29 cellular contexts compared by ENCODE assay signal in the genomic region with DNA sequence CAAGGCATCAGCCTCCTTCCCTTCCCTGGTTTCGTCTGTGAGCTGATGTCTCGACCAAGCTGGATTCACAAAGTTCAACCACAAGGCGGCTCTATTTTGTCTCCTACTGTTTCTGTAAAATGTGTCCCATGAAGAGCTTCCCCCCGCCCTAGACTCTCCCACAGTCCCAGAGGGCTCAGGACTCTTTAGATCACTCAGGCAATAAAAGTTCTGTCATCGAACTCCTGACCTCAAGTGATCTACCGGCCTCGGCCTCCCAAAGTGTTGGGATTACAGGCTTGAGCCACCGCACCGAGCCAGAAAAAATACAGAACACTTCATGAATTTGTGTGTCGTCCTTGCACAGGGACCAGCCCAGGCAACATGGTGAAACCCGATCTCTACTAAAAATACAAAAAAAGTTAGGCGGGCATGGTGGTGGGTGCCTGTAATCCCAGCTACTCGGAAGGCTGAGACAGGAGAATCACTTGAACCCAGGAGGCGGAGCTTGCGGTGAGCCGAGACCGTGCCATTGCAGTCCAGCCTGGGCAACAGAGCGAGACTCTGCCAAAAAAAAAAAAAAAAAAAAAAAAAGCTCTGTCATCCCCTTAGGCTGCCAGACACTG.
DNase-seq lines count a peak whose midpoint lies in the region; ATAC-seq and TF ChIP-seq lines count a peak whose summit lies in the region.
"Had no signal": no experiment of that assay in that cellular context is flagged by ENCODE, and none has a peak within 500 bp of the region (broad histone marks: within the 10 kb centered on the region; RNA-seq: fewer than 3 reads in every experiment).

No MANE protein-coding gene starts in this region.

- no peaks in the 10 kb centered on the region for H3K36me3 Mint-ChIP-seq in osteocyte (ENCODE audit: unreplicated experiment)
- H3K36me3 Mint-ChIP-seq: activated naive CD4-positive, alpha-beta T cell treated with anti-CD3 and anti-CD28 coated beads, Interleukin-2, amount 50 U/mL, for 72 hours had no signal

- H3K27me3 ChIP-seq in H7 (ENCODE audit: control insufficient read depth, insufficient read depth, low read length) (no peaks in the 10 kb centered on the region), NT2/D1 (ENCODE audit: insufficient read depth, insufficient read length) (no peaks in the 10 kb centered on the region), trophoblast cell (ENCODE audit: insufficient read depth, low read length) (no peaks in the 10 kb centered on the region)
- H3K27me3 ChIP-seq: brain microvascular endothelial cell, Peyer's patch, SJSA1, thyroid gland had no signal

- no peak overlapping the region for H2BK12ac ChIP-seq in trophoblast cell (ENCODE audit: low read length)

- H3K4me1 Mint-ChIP-seq in osteocyte (ENCODE audit: unreplicated experiment), result peaks cover 5% of the 10 kb centered on the region

- H2BK120ac ChIP-seq in trophoblast cell (ENCODE audit: insufficient read depth, low read length, poor library complexity), result no peak overlapping the region

- no peak overlapping the region for H3K14ac ChIP-seq in trophoblast cell (ENCODE audit: low read length)

- no peak overlapping the region for H4K12ac ChIP-seq in trophoblast cell (ENCODE audit: low read depth, low read length)

- no peak for ATAC-seq in GM19351 (IDR thresholded peaks at IDR 0.05; ENCODE audit: unreplicated experiment)
- ATAC-seq: activated naive CD4-positive, alpha-beta T cell treated with anti-CD3 and anti-CD28 coated beads, Interleukin-2, amount 50 U/mL, for 72 hours; gastroesophageal sphincter; right cardiac atrium had no signal

- TF ChIP-seq CTCF in osteocyte (IDR thresholded peaks at IDR 0.05), result no peak

- H3K79me2 ChIP-seq in trophoblast cell (ENCODE audit: control insufficient read depth, insufficient read depth, low read length, poor library complexity), result no peaks in the 10 kb centered on the region

- no peak overlapping the region for H3K4me3 ChIP-seq in H7 (ENCODE audit: insufficient read depth, low read depth, low read length)
- H3K4me3 ChIP-seq in NT2/D1 (ENCODE audit: insufficient read length, low read depth), result no peak overlapping the region
- no peak overlapping the region for H3K4me3 ChIP-seq in trophoblast cell (ENCODE audit: low read depth, low read length)
- H3K4me3 ChIP-seq: gastroesophageal sphincter, Peyer's patch, SJSA1, stomach, thyroid gland had no signal

- H2AK5ac ChIP-seq in trophoblast cell (ENCODE audit: low read length), result no peak overlapping the region

- H3K4me2 ChIP-seq in trophoblast cell (ENCODE audit: low read length), result no peak overlapping the region

- no peak overlapping the region for H3K4me3 Mint-ChIP-seq in osteocyte (ENCODE audit: unreplicated experiment)
- H3K4me3 Mint-ChIP-seq: activated CD4-positive, alpha-beta T cell treated with anti-CD3 and anti-CD28 coated beads, Interleukin-2, amount 10 ng/mL, durations not matched to agents 7 days and 5 days; neural crest cell had no signal

- no peak overlapping the region for H2AFZ ChIP-seq in trophoblast cell (ENCODE audit: insufficient read depth, low read length, poor library complexity)

- H2BK5ac ChIP-seq in trophoblast cell (ENCODE audit: low read depth, low read length, poor library complexity), result no peak overlapping the region

- no peaks in the 10 kb centered on the region for H3K79me1 ChIP-seq in trophoblast cell (ENCODE audit: low read length)

- H3K4ac ChIP-seq in trophoblast cell (ENCODE audit: low read depth, low read length), result no peak overlapping the region

- H3K9me3 Mint-ChIP-seq in osteocyte (ENCODE audit: unreplicated experiment), result no peaks in the 10 kb centered on the region
- H3K9me3 Mint-ChIP-seq: activated CD4-positive, alpha-beta T cell treated with anti-CD3 and anti-CD28 coated beads, Interleukin-2, amount 10 ng/mL, durations not matched to agents 7 days and 5 days; activated naive CD4-positive, alpha-beta T cell treated with anti-CD3 and anti-CD28 coated beads, Interleukin-2, amount 50 U/mL, for 72 hours; activated T-helper 2 cell treated with anti-CD3 and anti-CD28 coated beads, Interferon-gamma antibody, Interleukin-2, Interleukin-4, amounts not matched to agents 10 μg/mL and 5 μg/mL and 100 μg/mL, durations not matched to agents 14 hours and 24 hours and 36 hours; neural crest cell had no signal

- no peak overlapping the region for H4K8ac ChIP-seq in trophoblast cell (ENCODE audit: low read depth, low read length)

- DNase-seq in H7 (peak; percentile 54), NT2/D1 (ENCODE audit: low read depth, low spot score) (no peak), ecto neural progenitor cell (ENCODE audit: low spot score) (peak; percentile 24), osteocyte (ENCODE audit: extremely low spot score, unreplicated experiment) (peak; percentile 32), AML-193 (lab: John Stamatoyannopoulos, UW) (no peak), trophoblast cell (no peak)
- DNase-seq: activated CD4-positive, alpha-beta T cell treated with anti-CD3 and anti-CD28 coated beads, Interleukin-2, amount 10 ng/mL, durations not matched to agents 7 days and 5 days; amygdala; brain microvascular endothelial cell; C1 segment of cervical spinal cord; cerebellar nuclear complex; COR-L47; hypothalamus; IMR-90; mammary epithelial cell; MV-4-11; NCI-H1436 treated with DMSO at 0.1 percent for 48 hours; Peyer's patch; right cardiac atrium; T1000; thyroid gland; WERI-Rb-1 had no signal

- H3K4me1 ChIP-seq in NT2/D1 (ENCODE audit: insufficient read depth, insufficient read length), result no peaks in the 10 kb centered on the region
- no peaks in the 10 kb centered on the region for H3K4me1 ChIP-seq in trophoblast cell (ENCODE audit: control insufficient read depth in 1 of 2, insufficient read depth in 2 of 2, low read length in 2 of 2)
- H3K4me1 ChIP-seq: Peyer's patch had no signal

- H3K27ac Mint-ChIP-seq in osteocyte (ENCODE audit: unreplicated experiment), result no peak overlapping the region
- H3K27ac Mint-ChIP-seq: activated CD4-positive, alpha-beta T cell treated with anti-CD3 and anti-CD28 coated beads, Interleukin-2, amount 10 ng/mL, durations not matched to agents 7 days and 5 days; activated naive CD4-positive, alpha-beta T cell treated with anti-CD3 and anti-CD28 coated beads, Interleukin-2, amount 50 U/mL, for 72 hours; activated T-helper 2 cell treated with anti-CD3 and anti-CD28 coated beads, Interferon-gamma antibody, Interleukin-2, Interleukin-4, amounts not matched to agents 10 μg/mL and 5 μg/mL and 100 μg/mL, durations not matched to agents 14 hours and 24 hours and 36 hours had no signal

- peaks cover 4% of the 10 kb centered on the region for H3K27me3 Mint-ChIP-seq in osteocyte (ENCODE audit: unreplicated experiment)

- H3K18ac ChIP-seq in trophoblast cell (ENCODE audit: low read length), result no peak overlapping the region

- no peak overlapping the region for H4K91ac ChIP-seq in trophoblast cell (ENCODE audit: low read depth, low read length)

- no peak overlapping the region for H3K23ac ChIP-seq in trophoblast cell (ENCODE audit: low read length)

- H3K27ac ChIP-seq in trophoblast cell (ENCODE audit: low read depth, low read length), result no peak overlapping the region
- H3K27ac ChIP-seq: brain microvascular endothelial cell, gastroesophageal sphincter, Peyer's patch, SJSA1, stomach, thyroid gland, WERI-Rb-1 had no signal

- H3K9ac ChIP-seq in NT2/D1 (ENCODE audit: insufficient read length, low read depth) (peak overlapping the region; percentile 21), trophoblast cell (ENCODE audit: low read length) (no peak overlapping the region)

- H3K36me3 ChIP-seq in H7 (replicated peaks; ENCODE audit: control insufficient read depth, insufficient read depth, low read length) (no peaks in the 10 kb centered on the region), NT2/D1 (ENCODE audit: insufficient read depth, insufficient read length, low read length) (no peaks in the 10 kb centered on the region), trophoblast cell (ENCODE audit: control insufficient read depth in 1 of 2, insufficient read depth in 2 of 2, low read length in 2 of 2) (no peaks in the 10 kb centered on the region)
- H3K36me3 ChIP-seq: brain microvascular endothelial cell, gastroesophageal sphincter, Peyer's patch, SJSA1, stomach, thyroid gland, WERI-Rb-1 had no signal

- WGBS in trophoblast cell (ENCODE audit: extremely low coverage, insufficient coverage, insufficient read length), result no CpG with 5 or more reads among the region's 18 CpGs

- no peaks in the 10 kb centered on the region for H3K9me3 ChIP-seq in NT2/D1 (ENCODE audit: insufficient read depth, low read length)
- H3K9me3 ChIP-seq in trophoblast cell (ENCODE audit: insufficient read depth, low read depth, low read length), result no peaks in the 10 kb centered on the region
- H3K9me3 ChIP-seq: gastroesophageal sphincter, Peyer's patch, SJSA1, stomach, thyroid gland had no signal

Comparison
In these comparisons a context has a peak if more than half of its experiments do, and no peak if none do; other contexts are left out.
1. DNase-seq: peak in H7 (single experiment), ecto neural progenitor cell (single experiment) and osteocyte (single experiment); none in NT2/D1 (single experiment), AML-193 (0 of 2) and trophoblast cell (0 of 2).